8 cellular contexts compared by ENCODE assay signal in the genomic region with DNA sequence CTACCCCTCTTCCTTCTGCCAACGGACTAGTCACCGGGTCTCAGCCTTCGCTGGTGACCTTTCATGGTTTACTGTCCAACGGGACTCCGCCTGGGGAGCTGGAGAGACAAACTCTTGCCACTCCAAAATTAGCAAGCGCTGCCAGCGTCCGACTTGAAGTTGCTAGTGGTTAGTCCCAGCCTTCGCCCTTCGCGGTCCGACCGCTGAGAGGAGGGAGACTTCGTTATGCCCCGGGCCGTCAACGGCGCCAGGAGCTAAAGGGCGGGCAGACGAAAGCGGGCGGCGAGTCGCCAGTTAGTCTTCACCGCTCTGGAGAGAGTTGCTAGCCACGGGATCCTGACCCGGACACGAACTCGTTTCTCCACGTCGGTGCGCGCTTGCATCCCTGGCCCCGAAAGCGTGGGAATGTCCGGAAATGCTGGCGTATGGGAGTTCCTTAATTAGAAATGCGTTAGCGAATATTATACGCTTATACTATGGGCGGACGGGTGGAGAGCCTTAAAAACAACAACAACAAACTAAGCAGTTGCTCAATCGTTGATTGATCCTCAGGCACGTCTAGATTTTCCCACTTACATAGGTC. TPM values are rescaled to one million over a fixed set of nuclear protein-coding genes. Genes with fewer than 3 reads are reported as not detected.
DNase-seq lines count a peak whose midpoint lies in the region; ATAC-seq, FAIRE-seq and TF ChIP-seq lines count a peak whose summit lies in the region.

No MANE protein-coding gene starts in this region.

- peaks cover 11% of the 10 kb centered on the region for H3K27me3 Mint-ChIP-seq in activated naive CD4-positive, alpha-beta T cell treated with anti-CD3 and anti-CD28 coated beads, Interleukin-2, amount 50 U/mL, for 24 hours

- FAIRE-seq in pancreas (lab: Jason Lieb, UNC) (no peak), urothelium cell line (lab: Jason Lieb, UNC) (no peak)

- H3K4me1 Mint-ChIP-seq in activated naive CD4-positive, alpha-beta T cell treated with anti-CD3 and anti-CD28 coated beads, Interleukin-2, amount 50 U/mL, for 24 hours = peaks cover 54% of the 10 kb centered on the region

- no peak overlapping the region for H2AFZ ChIP-seq in OCI-LY1 (ENCODE audit: low read length)

- ATAC-seq in HG02763 (IDR thresholded peaks at IDR 0.05; ENCODE audit: unreplicated experiment) = peak; percentile 7
- ATAC-seq in pancreas = peak; percentile 17 to 40 (median 32)

- intact Hi-C loops in head of caudate nucleus (cut with DNase I) = no loop called here
- intact Hi-C loops in pancreas (cut with DNase I) = no loop called here

- H3K4me1 ChIP-seq in OCI-LY1 (ENCODE audit: insufficient read depth, low read length, severe bottlenecking) (peaks cover 60% of the 10 kb centered on the region), pancreas (peaks cover 0 to 18% (median 13%) of the 10 kb centered on the region in 3 donors)

- peak overlapping the region; percentile 93 for H3K4me2 ChIP-seq in OCI-LY1 (ENCODE audit: low read length)

- H3K9me2 ChIP-seq in OCI-LY1 (ENCODE audit: low read depth, low read length) = no peaks in the 10 kb centered on the region

- H3K9me3 ChIP-seq in OCI-LY1 (ENCODE audit: low read length) (no peaks in the 10 kb centered on the region), pancreas (no peaks in the 10 kb centered on the region)

- DNase-seq in NCI-H2171 treated with DMSO at 0.1 percent for 48 hours (lab: John Stamatoyannopoulos, UW) (peak; percentile 44), NCI-H2171 (lab: John Stamatoyannopoulos, UW) (no peak), head of caudate nucleus (peak in 33 of 42 donors; percentile 2 to 62 (median 20)), pancreas (peak; percentile 12 to 81 (median 48)), urothelium cell line (ENCODE audit: low spot score) (no peak)

- H3K36me3 ChIP-seq in OCI-LY1 (ENCODE audit: insufficient read depth, low read length) (peaks cover 55% of the 10 kb centered on the region), pancreas (peaks cover 0 to 5% (median 0%) of the 10 kb centered on the region in 3 donors)

- H3K79me2 ChIP-seq in OCI-LY1 (ENCODE audit: insufficient read depth, low read length) = peaks cover 81% of the 10 kb centered on the region

- H3K27ac Mint-ChIP-seq in activated naive CD4-positive, alpha-beta T cell treated with anti-CD3 and anti-CD28 coated beads, Interleukin-2, amount 50 U/mL, for 24 hours = peak overlapping the region; percentile 100

- H3K9ac ChIP-seq in OCI-LY1 (ENCODE audit: low read length) = peak overlapping the region; percentile 90

- H3K4me3 Mint-ChIP-seq in activated naive CD4-positive, alpha-beta T cell treated with anti-CD3 and anti-CD28 coated beads, Interleukin-2, amount 50 U/mL, for 24 hours = peak overlapping the region; percentile 98

- H3F3A ChIP-seq in OCI-LY1 (ENCODE audit: insufficient read depth, low read length) = no peaks in the 10 kb centered on the region

- peak overlapping the region; percentile 89 for H3K27ac ChIP-seq in OCI-LY1 (ENCODE audit: low read depth, low read length, poor library complexity, severe bottlenecking)
- H3K27ac ChIP-seq in pancreas = peak overlapping the region; percentile 64 to 92 (median 82)

- H3K27me3 ChIP-seq in OCI-LY1 (ENCODE audit: insufficient read depth, low read length) (no peaks in the 10 kb centered on the region), pancreas (no peaks in the 10 kb centered on the region)

- TF ChIP-seq CTCF in OCI-LY1 (IDR thresholded peaks at IDR 0.05; ENCODE audit: low read length) = no peak
- no peak for TF ChIP-seq CTCF in pancreas (IDR thresholded peaks at IDR 0.05)

- peaks cover 16% of the 10 kb centered on the region for H3K36me3 Mint-ChIP-seq in activated naive CD4-positive, alpha-beta T cell treated with anti-CD3 and anti-CD28 coated beads, Interleukin-2, amount 50 U/mL, for 24 hours

- H3K4me3 ChIP-seq in OCI-LY1 (ENCODE audit: low read depth, low read length, poor library complexity, severe bottlenecking) = peak overlapping the region; percentile 84
- H3K4me3 ChIP-seq in pancreas = peak overlapping the region; percentile 40 to 72 (median 58)

- H4K20me1 ChIP-seq in OCI-LY1 (ENCODE audit: insufficient read depth, low read length) = no peaks in the 10 kb centered on the region

- WGBS in pancreas, 2 donors = 0% methylated on average over 44 of the region's 44 CpGs

- no peaks in the 10 kb centered on the region for H3K9me3 Mint-ChIP-seq in activated naive CD4-positive, alpha-beta T cell treated with anti-CD3 and anti-CD28 coated beads, Interleukin-2, amount 50 U/mL, for 24 hours

RNA-seq across cellular contexts. Expression of a gene that starts 0.7 kb away (rescaled TPM):
- total RNA-seq in pancreas = 10 to 100 TPM in 3 of 6 donors, 1 to 10 TPM in 3; 6.5 to 15.7 (median 9.8) TPM
- 10 to 100 TPM in 1 of 2 donors, 1 to 10 TPM in 1; 9.4 to 14.7 TPM for polyA plus RNA-seq in pancreas

RNA-seq across cellular contexts. Expression of a gene that starts 1.1 kb away (rescaled TPM):
- total RNA-seq in pancreas = 10 to 100 TPM in 2 of 6 donors, 1 to 10 TPM in 4; 5.2 to 14.8 (median 8.6) TPM
- 10 to 100 TPM; 12.0 to 27.7 TPM for polyA plus RNA-seq in pancreas

RNA-seq across cellular contexts. Expression of a gene that starts 49.4 kb away (rescaled TPM):
- 1 to 10 TPM in 5 of 6 donors, under 1 TPM in 1; 0.95 to 3.3 (median 1.6) TPM for total RNA-seq in pancreas
- 1 to 10 TPM in 1 of 2 donors, under 1 TPM in 1; 0.53 to 1.6 TPM for polyA plus RNA-seq in pancreas

Comparison
In these comparisons a context has a peak if more than half of its experiments do, and no peak if none do; other contexts are left out.
1. DNase-seq: peak in NCI-H2171 treated with DMSO at 0.1 percent for 48 hours (single experiment), head of caudate nucleus (33 of 42) and pancreas (6 of 6); none in NCI-H2171 (single experiment) and urothelium cell line (single experiment).